In genomic region chr11:17389205-17389956, GRCh38 we compare ENCODE assay signal across 8 cellular contexts. TPM values are rescaled to one million over a fixed set of nuclear protein-coding genes. Genes with fewer than 3 reads are reported as not detected.
DNase-seq lines count a peak whose midpoint lies in the region; ATAC-seq and TF ChIP-seq lines count a peak whose summit lies in the region.

No MANE protein-coding gene starts in this region.

- peak; percentile 24; the same call in 1 of the 2 replicates for TF ChIP-seq POLR2A in Raji (IDR thresholded peaks at IDR 0.05; ENCODE audit: insufficient read depth, low read depth, low read length)
- no peak for TF ChIP-seq POLR2A in transverse colon (IDR thresholded peaks at IDR 0.05)

- H3K4me1 ChIP-seq in Loucy (ENCODE audit: insufficient read depth, low read length, poor library complexity, severe bottlenecking) (peaks cover 8% of the 10 kb centered on the region), parathyroid adenoma (no peaks in the 10 kb centered on the region), transverse colon (peaks cover 0 to 5% (median 3%) of the 10 kb centered on the region in 4 donors)

- H3K27ac Mint-ChIP-seq in activated naive CD4-positive, alpha-beta T cell treated with anti-CD3 and anti-CD28 coated beads for 36 hours = no peak overlapping the region

- H3K79me2 ChIP-seq in Loucy (ENCODE audit: insufficient read depth, low read length) (no peaks in the 10 kb centered on the region), parathyroid adenoma (no peaks in the 10 kb centered on the region)

- TF ChIP-seq CTCF in Loucy (conservative IDR thresholded peaks at IDR 0.05; ENCODE audit: low read length) (peak; percentile 42), parathyroid adenoma (IDR thresholded peaks at IDR 0.05) (peak; percentile 36), transverse colon (IDR thresholded peaks at IDR 0.05) (peak; percentile 33 to 79 (median 72))

- CTCF ChIA-PET in activated naive CD4-positive, alpha-beta T cell treated with anti-CD3 and anti-CD28 coated beads for 36 hours (lab: Charles Lee) = interaction anchor here (0.6 to 1.8 kb wide), 12 partner anchors 11 to 951 kb away, joined by 3 to 18 read pairs (median 4); no protein-coding TSS in a partner anchor

- no peaks in the 10 kb centered on the region for H3F3A ChIP-seq in Loucy (ENCODE audit: low read depth)

- intact Hi-C loops in activated naive CD4-positive, alpha-beta T cell treated with anti-CD3 and anti-CD28 coated beads for 36 hours (cut with micrococcal nuclease) = loop anchor here (1.0 to 10.0 kb wide), 3 partner anchors 312 to 585 kb away; partner anchors contain the start of genes KCNC1 and RPS13
- intact Hi-C loops in Right ventricle myocardium superior (cut with DNase I) = no loop called here
- intact Hi-C loops in transverse colon (cut with DNase I; ENCODE audit: low total_unique reads) = no loop called here

- H3K36me3 Mint-ChIP-seq in activated naive CD4-positive, alpha-beta T cell treated with anti-CD3 and anti-CD28 coated beads for 36 hours (ENCODE audit: low read depth) = no peaks in the 10 kb centered on the region

- in situ Hi-C loops in transverse colon (cut with MboI; ENCODE audit: low pct_ligation_motif_present in 1 of 4, low pct_unique_long_range_greater_than_20kb in 1 of 4, low sequenced_read_pairs in 3 of 4) = loop anchor here in 1 of 4 donors (10.0 kb wide), 1 partner anchor 115 kb away; no protein-coding TSS in a partner anchor

- H3K4me3 Mint-ChIP-seq in activated naive CD4-positive, alpha-beta T cell treated with anti-CD3 and anti-CD28 coated beads for 36 hours = peak overlapping the region; percentile 71

- 3% methylated on average over 38 of the region's 56 CpGs; no CpG with 5 or more reads in 1 of the 2 donors for WGBS in transverse colon (ENCODE audit: low coverage in 1 of 2), 2 donors

- H2AFZ ChIP-seq in Loucy (ENCODE audit: low read length) = peak overlapping the region; percentile 96
- H2AFZ ChIP-seq in parathyroid adenoma = peak overlapping the region; percentile 82

- no peaks in the 10 kb centered on the region for H3K36me3 ChIP-seq in Loucy (ENCODE audit: insufficient read depth, low read length)
- no peaks in the 10 kb centered on the region for H3K36me3 ChIP-seq in parathyroid adenoma (ENCODE audit: control insufficient read depth, insufficient read depth, low read length)
- H3K36me3 ChIP-seq in transverse colon = no peaks in the 10 kb centered on the region

- H3K27ac ChIP-seq in parathyroid adenoma = peak overlapping the region; percentile 44
- H3K27ac ChIP-seq in transverse colon = peak overlapping the region; percentile 50 to 66 (median 58)

- TF ChIP-seq EP300 in transverse colon (IDR thresholded peaks at IDR 0.05; ENCODE audit: low read depth) = no peak

- no peaks in the 10 kb centered on the region for H3K9me3 ChIP-seq in Loucy (ENCODE audit: insufficient read depth, low read depth, low read length)
- no peaks in the 10 kb centered on the region for H3K9me3 ChIP-seq in parathyroid adenoma (ENCODE audit: control insufficient read depth, low read length)
- H3K9me3 ChIP-seq in transverse colon = no peaks in the 10 kb centered on the region

- no peaks in the 10 kb centered on the region for H3K9me2 ChIP-seq in Loucy (replicated peaks; ENCODE audit: low read depth, low read length)

- H3K4me2 ChIP-seq in Loucy (ENCODE audit: low read depth, low read length, poor library complexity, severe bottlenecking) (peak overlapping the region; percentile 83), parathyroid adenoma (ENCODE audit: low read length) (peak overlapping the region; percentile 68)

- H4K20me1 ChIP-seq in Loucy (ENCODE audit: insufficient read depth, low read length, poor library complexity, severe bottlenecking) = no peaks in the 10 kb centered on the region

- H3K9ac ChIP-seq in Loucy (ENCODE audit: low read depth, low read length, poor library complexity, severe bottlenecking) (no peak overlapping the region), parathyroid adenoma (no peak overlapping the region)

- no peaks in the 10 kb centered on the region for H3K27me3 Mint-ChIP-seq in activated naive CD4-positive, alpha-beta T cell treated with anti-CD3 and anti-CD28 coated beads for 36 hours (ENCODE audit: low read depth)

- no peaks in the 10 kb centered on the region for H3K9me3 Mint-ChIP-seq in activated naive CD4-positive, alpha-beta T cell treated with anti-CD3 and anti-CD28 coated beads for 36 hours

- ATAC-seq in GM21786 (IDR thresholded peaks at IDR 0.05; ENCODE audit: unreplicated experiment) (peak; percentile 53), Right ventricle myocardium superior (ENCODE audit: poor library complexity) (peak; percentile 79)

- H3K27me3 ChIP-seq in Loucy (ENCODE audit: insufficient read depth, low read length, poor library complexity, severe bottlenecking) = no peaks in the 10 kb centered on the region
- H3K27me3 ChIP-seq in parathyroid adenoma (ENCODE audit: control insufficient read depth, insufficient read depth, low read length) = no peaks in the 10 kb centered on the region
- H3K27me3 ChIP-seq in transverse colon = no peaks in the 10 kb centered on the region

- DNase-seq in DMS 273 (lab: John Stamatoyannopoulos, UW; ENCODE audit: unreplicated experiment) (peak; percentile 81), Right ventricle myocardium superior (peak; percentile 86), transverse colon (peak; percentile 79)
- DNase-seq in activated naive CD4-positive, alpha-beta T cell treated with anti-CD3 and anti-CD28 coated beads for 36 hours = peak; percentile 75

- H3K4me3 ChIP-seq in Loucy (ENCODE audit: low read length, poor library complexity, severe bottlenecking) = peak overlapping the region; percentile 78
- peak overlapping the region; percentile 53 for H3K4me3 ChIP-seq in parathyroid adenoma (ENCODE audit: low read depth, low read length)
- H3K4me3 ChIP-seq in transverse colon = peak overlapping the region; percentile 36 to 68 (median 49)

- peaks cover 5% of the 10 kb centered on the region for H3K4me1 Mint-ChIP-seq in activated naive CD4-positive, alpha-beta T cell treated with anti-CD3 and anti-CD28 coated beads for 36 hours (ENCODE audit: low read depth)

RNA-seq across cellular contexts. Expression of gene KCNJ11, which starts 0.9 kb away (rescaled TPM):
- 1 to 10 TPM; 1.0 to 1.3 TPM for total RNA-seq in activated naive CD4-positive, alpha-beta T cell treated with anti-CD3 and anti-CD28 coated beads for 36 hours
- total RNA-seq in Right ventricle myocardium superior (27.7 TPM), transverse colon (100 to 1,000 TPM in 1 of 4 donors, 1 to 10 TPM in 2, not detected in 1; 1.3 to 135 (median 3.5) TPM)

RNA-seq across cellular contexts. Expression of gene NCR3LG1, which starts 37.8 kb away (rescaled TPM):
- total RNA-seq in activated naive CD4-positive, alpha-beta T cell treated with anti-CD3 and anti-CD28 coated beads for 36 hours = under 1 TPM; 0.72 TPM
- total RNA-seq in Right ventricle myocardium superior = 0.56 TPM
- 10 to 100 TPM in 2 of 4 donors, 1 to 10 TPM in 2; 5.2 to 11.7 (median 9.4) TPM for total RNA-seq in transverse colon

Comparison
In these comparisons a context has a peak if more than half of its experiments do, and no peak if none do; other contexts are left out.
1. Peak in every context shown above with its lines: DNase-seq, ATAC-seq, H3K4me3 ChIP-seq and H3K27ac ChIP-seq.